In genomic region chr14:56494167-56494566, GRCh38 we compare ENCODE assay signal across 21 cellular contexts.
DNase-seq lines count a peak whose midpoint lies in the region; ATAC-seq lines count a peak whose summit lies in the region.
"Had no signal": no experiment of that assay in that cellular context is flagged by ENCODE, and none has a peak within 500 bp of the region (broad histone marks: within the 10 kb centered on the region; RNA-seq: fewer than 3 reads in every experiment).

No MANE protein-coding gene starts in this region.

- intact Hi-C loops in right cardiac atrium (cut with DNase I), result loop anchor here (5.0 to 10.0 kb wide), 2 partner anchors 821 to 823 kb away; no protein-coding TSS in a partner anchor

- H3K4me3 ChIP-seq in right cardiac atrium (ENCODE audit: low read length) (no peak overlapping the region), HAP-1 (no peak overlapping the region)
- H3K4me3 ChIP-seq: GM12878, GM23338 had no signal

- H3K9me3 ChIP-seq in right cardiac atrium (ENCODE audit: control insufficient read depth, low read length) (no peaks in the 10 kb centered on the region), HAP-1 (no peaks in the 10 kb centered on the region)

- in situ Hi-C loops in HAP-1 (cut with MboI; ENCODE audit: low sequenced_read_pairs), result loop anchor here (5.0 to 10.0 kb wide), 2 partner anchors 688 to 821 kb away; no protein-coding TSS in a partner anchor

- H3K4me1 ChIP-seq in right cardiac atrium (ENCODE audit: control insufficient read depth, insufficient read depth, low read length) (no peaks in the 10 kb centered on the region), HAP-1 (peaks cover 8% of the 10 kb centered on the region)

- H3K27ac ChIP-seq in right cardiac atrium (ENCODE audit: low read length), result no peak overlapping the region

- 62% methylated on average over 3 of the region's 3 CpGs for WGBS in right cardiac atrium

- no peaks in the 10 kb centered on the region for H3K27me3 ChIP-seq in right cardiac atrium (ENCODE audit: control insufficient read depth, insufficient read depth)
- peaks cover 5% of the 10 kb centered on the region; the same call in 1 of the 2 replicates for H3K27me3 ChIP-seq in HAP-1 (ENCODE audit: low read depth)

- peak; percentile 32 to 69 for ATAC-seq in right cardiac atrium
- no peak for ATAC-seq in GM19452 (IDR thresholded peaks at IDR 0.05; ENCODE audit: unreplicated experiment)
- ATAC-seq: GM12878, GM23338, HCT116, Panc1 had no signal

- no peaks in the 10 kb centered on the region for H3K36me3 ChIP-seq in HAP-1 (replicated peaks)

- DNase-seq in NCI-H2196 (lab: John Stamatoyannopoulos, UW; ENCODE audit: unreplicated experiment) (peak; percentile 29), NCI-H2196 treated with DMSO at 0.1 percent for 48 hours (lab: John Stamatoyannopoulos, UW; ENCODE audit: unreplicated experiment) (no peak), NCI-H2029 (lab: John Stamatoyannopoulos, UW) (peak; percentile 44), cerebellar cortex (ENCODE audit: low spot score) (peak; percentile 63), right cardiac atrium (peak in 1 of 3 donors; percentile 28), HAP-1 (ENCODE audit: low spot score in 2 of 2) (no peak), NCI-H1105 treated with DMSO at 0.1 percent for 48 hours (lab: John Stamatoyannopoulos, UW) (no peak)
- DNase-seq: Calu3; CD4-positive, alpha-beta T cell; KBM-7; MV-4-11; NCI-H1417; NCI-H1930; NCI-H2227 treated with DMSO at 0.1 percent for 48 hours; NCI-H524 treated with DMSO at 0.1 percent for 48 hours; SW 1271 had no signal

Comparison
In these comparisons a context has a peak if more than half of its experiments do, and no peak if none do; other contexts are left out.
1. DNase-seq: peak in NCI-H2196 (single experiment), NCI-H2029 (single experiment) and cerebellar cortex (single experiment); none in NCI-H2196 treated with DMSO at 0.1 percent for 48 hours (single experiment), HAP-1 (0 of 2) and NCI-H1105 treated with DMSO at 0.1 percent for 48 hours (single experiment).